1 cellular context compared by ENCODE assay signal in genomic region chr1:55225228-55225627, GRCh38.
TF ChIP-seq lines count a peak whose summit lies in the region.

No MANE protein-coding gene starts in this region.

TF ChIP-seq in WTC11, 78 proteins besides CTCF, POLR2A, EP300 and RAD21 (continued from another document):
- no peak for TF ChIP-seq ATF6 (CRISPR knock-in tag; IDR thresholded peaks at IDR 0.05)
